Comparison of ENCODE assay signal across 19 cellular contexts in genomic region chr9:116713266-116713665, GRCh38. TPM values are rescaled to one million over a fixed set of nuclear protein-coding genes. Genes with fewer than 3 reads are reported as not detected.
DNase-seq lines count a peak whose midpoint lies in the region; ATAC-seq and TF ChIP-seq lines count a peak whose summit lies in the region.
"Had no signal": no experiment of that assay in that cellular context is flagged by ENCODE, and none has a peak within 500 bp of the region (broad histone marks: within the 10 kb centered on the region; RNA-seq: fewer than 3 reads in every experiment).

No MANE protein-coding gene starts in this region.

- H3K4me3 ChIP-seq in colonic mucosa = no peak overlapping the region
- H3K4me3 ChIP-seq: BLaER1 treated with 17β-estradiol and CSF1 and Interleukin-3, amounts not matched to agents 10 nM and 100 nM had no signal

- H3K9me3 ChIP-seq in colonic mucosa = no peaks in the 10 kb centered on the region
- H3K9me3 ChIP-seq: BLaER1 treated with 17β-estradiol and CSF1 and Interleukin-3, amounts not matched to agents 10 nM and 100 nM had no signal

- peak; percentile 7 for DNase-seq in DMS53 (lab: John Stamatoyannopoulos, UW)
- DNase-seq in DMS53 treated with DMSO at 0.1 percent for 48 hours (lab: John Stamatoyannopoulos, UW; ENCODE audit: unreplicated experiment) = no peak
- peak; percentile 70 for DNase-seq in G401 (ENCODE audit: low spot score)
- DNase-seq in NCI-H510A treated with DMSO at 0.1 percent for 48 hours (lab: John Stamatoyannopoulos, UW) = peak; percentile 13
- peak; percentile 16 for DNase-seq in kidney tubule cell (ENCODE audit: low spot score)
- DNase-seq in H4 (ENCODE audit: low spot score) = no peak
- DNase-seq in colonic mucosa = no peak
- DNase-seq: 8988T, HFFc6, NCI-H1436, NCI-H2081 treated with DMSO at 0.1 percent for 48 hours, NCI-H446, OCI-M1, RPMI8226, T-helper 2 cell had no signal

- in situ Hi-C loops in G401 (cut with HindIII; ENCODE audit: low sequenced_read_pairs) = no loop called here

- H3K36me3 ChIP-seq in colonic mucosa = no peaks in the 10 kb centered on the region

- ATAC-seq in HG02885 (IDR thresholded peaks at IDR 0.05; ENCODE audit: poor library complexity, unreplicated experiment) = no peak
- ATAC-seq: HepG2 had no signal

- intact Hi-C loops in colonic mucosa (cut with DNase I) = loop anchor here (10.0 kb wide), 1 partner anchor 62 kb away; no protein-coding TSS in a partner anchor

- no peaks in the 10 kb centered on the region for H3K27me3 ChIP-seq in colonic mucosa

- H3K9ac ChIP-seq in colonic mucosa (ENCODE audit: low read depth in 2 of 2, low read length in 2 of 2) = no peak overlapping the region
- H3K9ac ChIP-seq: BLaER1 treated with 17β-estradiol and CSF1 and Interleukin-3, amounts not matched to agents 10 nM and 100 nM; KMS-11 had no signal

- no peaks in the 10 kb centered on the region for H3K4me1 ChIP-seq in colonic mucosa

- no peak overlapping the region for H3K27ac ChIP-seq in colonic mucosa
- H3K27ac ChIP-seq: BLaER1 treated with 17β-estradiol and CSF1 and Interleukin-3, amounts not matched to agents 10 nM and 100 nM; KMS-11 had no signal

- no peak for TF ChIP-seq CTCF in colonic mucosa (IDR thresholded peaks at IDR 0.05)

RNA-seq across cellular contexts. Expression of gene TRIM32, which starts 26.2 kb away (rescaled TPM):
- total RNA-seq in G401 (2014; rRNA removed; shearing (Covaris generic)) = 22.3 and 23.7 TPM in 2 replicates
- total RNA-seq in H4 (2014; rRNA removed; shearing (Covaris generic)) = 17.4 and 18.5 TPM in 2 replicates
- 10 to 100 TPM; 17.1 to 17.2 TPM for total RNA-seq in colonic mucosa

Comparison
In these comparisons a context has a peak if more than half of its experiments do, and no peak if none do; other contexts are left out.
1. DNase-seq: peak in DMS53 (single experiment), G401 (single experiment), NCI-H510A treated with DMSO at 0.1 percent for 48 hours (single experiment) and kidney tubule cell (single experiment); none in DMS53 treated with DMSO at 0.1 percent for 48 hours (single experiment), H4 (single experiment) and colonic mucosa (single experiment).